18 cellular contexts compared by ENCODE assay signal in the genomic region with DNA sequence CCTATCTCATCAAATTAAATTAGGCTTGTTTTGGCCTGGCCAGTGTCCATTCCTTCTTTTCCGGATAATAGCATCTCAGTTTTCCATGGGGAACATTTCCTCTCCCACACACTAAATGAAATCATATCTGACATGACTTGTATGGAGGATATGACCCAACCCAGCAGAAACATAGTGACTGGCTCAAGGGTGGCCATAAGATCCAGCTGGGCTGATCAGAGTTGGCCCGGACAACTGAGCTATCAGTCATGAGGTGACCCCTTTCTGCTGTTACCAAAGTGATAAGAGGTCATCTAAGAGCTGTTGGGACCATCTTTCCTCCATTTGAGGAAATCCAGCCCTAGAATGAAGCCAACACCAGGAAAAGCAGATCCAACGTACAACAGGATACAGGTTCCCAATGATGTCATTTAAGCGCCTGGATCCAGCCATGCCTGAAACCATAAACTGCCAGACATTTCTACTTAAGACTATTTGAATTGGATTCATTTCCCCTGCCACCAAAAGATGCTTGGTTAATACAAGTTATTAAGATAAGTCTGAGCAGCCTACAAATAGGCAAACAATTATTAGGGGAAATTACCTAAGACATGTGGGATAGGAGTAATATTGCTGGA. TPM values are rescaled to one million over a fixed set of nuclear protein-coding genes. Genes with fewer than 3 reads are reported as not detected.
DNase-seq lines count a peak whose midpoint lies in the region; ATAC-seq and TF ChIP-seq lines count a peak whose summit lies in the region.
"Had no signal": no experiment of that assay in that cellular context is flagged by ENCODE, and none has a peak within 500 bp of the region (broad histone marks: within the 10 kb centered on the region; RNA-seq: fewer than 3 reads in every experiment).

No MANE protein-coding gene starts in this region.

- BruUV-seq in IMR-90 (replicated peaks; lab: Mats Ljungman, UMichigan), result no TSS peak

- in situ Hi-C loops in IMR-90 (cut with MboI; ENCODE audit: low sequenced_read_pairs), result no loop called here

- peaks cover 21% of the 10 kb centered on the region for H3K4me1 Mint-ChIP-seq in chondrocyte (ENCODE audit: low read depth)
- H3K4me1 Mint-ChIP-seq: endodermal cell had no signal

- H3K4me3 Mint-ChIP-seq in chondrocyte (ENCODE audit: unreplicated experiment), result no peak overlapping the region
- H3K4me3 Mint-ChIP-seq: activated CD4-positive, alpha-beta memory T cell treated with anti-CD3 and anti-CD28 coated beads, Interleukin-2, amount 10 ng/mL, durations not matched to agents 7 days and 5 days; activated naive CD4-positive, alpha-beta T cell treated with anti-CD3 and anti-CD28 coated beads, Interleukin-2, amount 10 ng/mL, durations not matched to agents 7 days and 5 days; endodermal cell; memory B cell; natural killer cell; stimulated activated memory B cell treated with anti-CD40 and anti-IgM and Interleukin-4, amounts not matched to agents 10 μg/mL and 1 μg/mL and 100 μg/mL, for 72 hours had no signal

- H3K14ac ChIP-seq in IMR-90 (replicated peaks; ENCODE audit: low read depth, low read length), result no peak overlapping the region

- TF ChIP-seq CTCF in IMR-90 (conservative IDR thresholded peaks at IDR 0.05; ENCODE audit: low read depth, low read length), result no peak
- TF ChIP-seq CTCF in chondrocyte (IDR thresholded peaks at IDR 0.05), result no peak

- peak overlapping the region; percentile 10; the same call in 1 of the 3 replicates for H2BK15ac ChIP-seq in IMR-90 (ENCODE audit: low read depth, low read length)

- no peak overlapping the region for H3K56ac ChIP-seq in IMR-90 (ENCODE audit: extremely low read depth, insufficient read depth, low read length)

- no peaks in the 10 kb centered on the region for H3K79me1 ChIP-seq in IMR-90 (ENCODE audit: low read depth in 1 of 2, low read length in 2 of 2)

- H3K4me2 ChIP-seq in IMR-90 (ENCODE audit: low read depth, low read length), result peak overlapping the region; percentile 73; the same call in 1 of the 2 replicates

- H3K36me3 Mint-ChIP-seq in chondrocyte (ENCODE audit: low read depth), result no peaks in the 10 kb centered on the region
- H3K36me3 Mint-ChIP-seq: activated naive CD4-positive, alpha-beta T cell treated with anti-CD3 and anti-CD28 coated beads, Interleukin-2, amount 10 ng/mL, durations not matched to agents 7 days and 5 days; memory B cell; natural killer cell; stimulated activated memory B cell treated with anti-CD40 and anti-IgM and Interleukin-4, amounts not matched to agents 10 μg/mL and 1 μg/mL and 100 μg/mL, for 72 hours had no signal

- H3K4me3 ChIP-seq in IMR-90 (ENCODE audit: insufficient read depth, low read depth, low read length), result no peak overlapping the region
- H3K4me3 ChIP-seq: pancreas had no signal

- dilution Hi-C loops in IMR-90 (cut with HindIII; ENCODE audit: low sequenced_read_pairs, unreplicated experiment), result no loop called here

- no peaks in the 10 kb centered on the region; the same call in 1 of the 2 replicates for H4K20me1 ChIP-seq in IMR-90 (ENCODE audit: insufficient read depth, low read length)

- no CpG with 5 or more reads among the region's 4 CpGs for WGBS in IMR-90 (ENCODE audit: extremely low coverage in 2 of 2, insufficient read length in 1 of 2), 2 experiments

- CTCF ChIA-PET in IMR-90 (lab: Yijun Ruan, JAX), result no interaction called here

- H4K5ac ChIP-seq in IMR-90 (ENCODE audit: low read depth, low read length), result 0 out of 2 replicates have a peak overlapping the region, but pooled peaks have one; percentile 25

- peak overlapping the region; percentile 26; the same call in 1 of the 2 replicates for H3K18ac ChIP-seq in IMR-90 (ENCODE audit: low read depth, low read length)

- no peaks in the 10 kb centered on the region for H3K9me1 ChIP-seq in IMR-90 (ENCODE audit: insufficient read depth, low read length)

- TF ChIP-seq RAD21 in IMR-90 (IDR thresholded peaks at IDR 0.05; ENCODE audit: low read length), result no peak

- H3K27ac ChIP-seq in IMR-90 (ENCODE audit: insufficient read depth, low read length) (no peak overlapping the region), temporal lobe (ENCODE audit: low read depth, low read length) (peak overlapping the region; percentile 17)
- H3K27ac ChIP-seq: pancreas had no signal

- no peak overlapping the region for H2AFZ ChIP-seq in IMR-90 (replicated peaks; ENCODE audit: low read length, poor library complexity)

- H2BK120ac ChIP-seq in IMR-90 (ENCODE audit: low read depth, low read length), result peak overlapping the region; percentile 88; the same call in 1 of the 2 replicates

- H2BK20ac ChIP-seq in IMR-90 (ENCODE audit: low read depth, low read length), result peak overlapping the region; percentile 80; the same call in 1 of the 2 replicates

- H3K4ac ChIP-seq in IMR-90 (ENCODE audit: low read depth, low read length), result peak overlapping the region; percentile 65; the same call in 1 of the 2 replicates

- no peak overlapping the region for H3K9ac ChIP-seq in IMR-90 (ENCODE audit: low read depth, low read length)

- peak overlapping the region; percentile 7 for H3K27ac Mint-ChIP-seq in chondrocyte (ENCODE audit: unreplicated experiment)
- H3K27ac Mint-ChIP-seq: activated CD4-positive, alpha-beta memory T cell treated with anti-CD3 and anti-CD28 coated beads, Interleukin-2, amount 10 ng/mL, durations not matched to agents 7 days and 5 days; activated naive CD4-positive, alpha-beta T cell treated with anti-CD3 and anti-CD28 coated beads, Interleukin-2, amount 10 ng/mL, durations not matched to agents 7 days and 5 days; endodermal cell; memory B cell; natural killer cell had no signal

- H2AK5ac ChIP-seq in IMR-90 (ENCODE audit: low read depth, low read length), result peak overlapping the region; percentile 35

- peak overlapping the region; percentile 55; the same call in 1 of the 2 replicates for H3K23ac ChIP-seq in IMR-90 (ENCODE audit: low read depth, low read length)

- H3K9me3 ChIP-seq in IMR-90 (ENCODE audit: control insufficient read depth, insufficient read depth, low read length), result no peaks in the 10 kb centered on the region
- H3K9me3 ChIP-seq: pancreas had no signal

- H4K8ac ChIP-seq in IMR-90 (ENCODE audit: low read depth in 2 of 2, low read length in 2 of 2), result peak overlapping the region in 1 of 2 experiments; percentile 72; a peak in 1 of 4 replicates

- H4K91ac ChIP-seq in IMR-90 (ENCODE audit: insufficient read depth, low read depth, low read length), result no peak overlapping the region; the same call in 1 of the 2 replicates

- H2AK9ac ChIP-seq in IMR-90 (replicated peaks; ENCODE audit: low read depth, low read length, poor library complexity), result no peak overlapping the region

- no peak for ATAC-seq in IMR-90 (ENCODE audit: low read depth)
- peak; percentile 46 for ATAC-seq in left ventricle myocardium superior
- no peak for ATAC-seq in HG03280 (IDR thresholded peaks at IDR 0.05; ENCODE audit: unreplicated experiment)
- ATAC-seq: natural killer cell had no signal

- no peaks in the 10 kb centered on the region for H3K36me3 ChIP-seq in IMR-90 (ENCODE audit: control insufficient read depth, insufficient read depth, low read length)
- H3K36me3 ChIP-seq: pancreas had no signal

- H3K27me3 Mint-ChIP-seq in chondrocyte (ENCODE audit: low read depth), result no peaks in the 10 kb centered on the region

- intact Hi-C loops in IMR-90 (cut with micrococcal nuclease) (no loop called here), left ventricle myocardium superior (cut with micrococcal nuclease) (no loop called here)

- peaks cover 9% of the 10 kb centered on the region; the same call in 1 of the 2 replicates for H3K4me1 ChIP-seq in IMR-90 (ENCODE audit: control insufficient read depth, insufficient read depth, low read length)

- H3K27me3 ChIP-seq in IMR-90 (ENCODE audit: control insufficient read depth, insufficient read depth, low read length), result peaks cover 2% of the 10 kb centered on the region; the same call in 1 of the 2 replicates
- H3K27me3 ChIP-seq: pancreas had no signal

- DNase-seq in IMR-90 (no peak), chondrocyte (ENCODE audit: low spot score) (no peak), left ventricle myocardium superior (no peak), NCI-H1048 (lab: John Stamatoyannopoulos, UW) (no peak), medulla oblongata (ENCODE audit: extremely low spot score) (no peak)
- DNase-seq: activated CD4-positive, alpha-beta memory T cell treated with anti-CD3 and anti-CD28 coated beads, Interleukin-2, amount 10 ng/mL, durations not matched to agents 7 days and 5 days; activated CD4-positive, CD25-positive, alpha-beta regulatory T cell; activated naive CD4-positive, alpha-beta T cell treated with anti-CD3 and anti-CD28 coated beads, Interleukin-2, amount 10 ng/mL, durations not matched to agents 7 days and 5 days; endodermal cell; natural killer cell; NCI-H1436; NCI-H510A; T-helper 9 cell had no signal

- H3K9me3 Mint-ChIP-seq in chondrocyte (ENCODE audit: low read depth), result peaks cover 9% of the 10 kb centered on the region
- H3K9me3 Mint-ChIP-seq: natural killer cell had no signal

- POLR2A ChIA-PET in IMR-90 (lab: Charles Lee; ENCODE audit: unreplicated experiment), result no interaction called here

- TF ChIP-seq POLR2A in IMR-90 (IDR thresholded peaks at IDR 0.05; ENCODE audit: low read depth, low read length), result no peak

- H2BK5ac ChIP-seq in IMR-90 (ENCODE audit: low read depth, low read length, poor library complexity, severe bottlenecking), result no peak overlapping the region

TF ChIP-seq in IMR-90, 13 proteins besides CTCF, POLR2A, EP300 and RAD21:
- TF ChIP-seq CHD1 (IDR thresholded peaks at IDR 0.05; ENCODE audit: low read depth, low read length) (no peak), RFX5 (IDR thresholded peaks at IDR 0.05; ENCODE audit: low read depth, low read length) (no peak), USF2 (IDR thresholded peaks at IDR 0.05; ENCODE audit: low read depth, low read length) (no peak)

RNA-seq across cellular contexts. Expression of gene NCOR2, which starts 20.7 kb away (rescaled TPM):
- total RNA-seq in IMR-90 (2012; rRNA removed) (12.9 and 15.3 TPM in 2 replicates), chondrocyte (327 to 390 TPM (median 348 TPM) in 3 replicates), left ventricle myocardium superior (142 TPM), temporal lobe (20.7 TPM)
- polyA plus RNA-seq in IMR-90 (2012; rRNA removed), result 40.8 and 50.2 TPM in 2 replicates
- 55.0 and 56.1 TPM in 2 replicates for polyA plus RNA-seq in IMR-90 (2012; cell fraction: cytosol; rRNA removed)
- 151 and 276 TPM in 2 replicates for polyA plus RNA-seq in IMR-90 (2012; cell fraction: nucleus; rRNA removed; ENCODE audit: low replicate concordance)
